Comparison of ENCODE assay signal across 18 cellular contexts in genomic region chr15:73258271-73259108, GRCh38.
DNase-seq lines count a peak whose midpoint lies in the region; ATAC-seq, FAIRE-seq and TF ChIP-seq lines count a peak whose summit lies in the region.
"Had no signal": no experiment of that assay in that cellular context is flagged by ENCODE, and none has a peak within 500 bp of the region (broad histone marks: within the 10 kb centered on the region; RNA-seq: fewer than 3 reads in every experiment).

No MANE protein-coding gene starts in this region.

- H3K4me3 ChIP-seq in pancreas: no peak overlapping the region
- H3K4me3 ChIP-seq: suprapubic skin had no signal

- 94 to 96% methylated on average over 5 of the region's 5 CpGs for WGBS in pancreas, 2 donors

- H3K27me3 Mint-ChIP-seq in activated naive CD8-positive, alpha-beta T cell treated with anti-CD3 and anti-CD28 coated beads, Interleukin-2, amount 50 U/mL, for 24 hours: no peaks in the 10 kb centered on the region
- H3K27me3 Mint-ChIP-seq in activated naive CD8-positive, alpha-beta T cell treated with anti-CD3 and anti-CD28 coated beads for 36 hours: no peaks in the 10 kb centered on the region
- peaks cover 0 to 8% of the 10 kb centered on the region in 2 donors for H3K27me3 Mint-ChIP-seq in stimulated activated naive B cell treated with anti-CD40 and anti-IgM and Interleukin-4, amounts not matched to agents 10 μg/mL and 1 μg/mL and 100 μg/mL, for 72 hours
- no peaks in the 10 kb centered on the region for H3K27me3 Mint-ChIP-seq in endothelial cell (ENCODE audit: unreplicated experiment)
- H3K27me3 Mint-ChIP-seq: IgD-negative memory B cell had no signal

- no peak overlapping the region for H3K27ac ChIP-seq in pancreas
- H3K27ac ChIP-seq: suprapubic skin had no signal

- no peaks in the 10 kb centered on the region for H3K9me3 Mint-ChIP-seq in activated naive CD8-positive, alpha-beta T cell treated with anti-CD3 and anti-CD28 coated beads, Interleukin-2, amount 50 U/mL, for 24 hours
- no peaks in the 10 kb centered on the region for H3K9me3 Mint-ChIP-seq in activated naive CD8-positive, alpha-beta T cell treated with anti-CD3 and anti-CD28 coated beads for 36 hours
- no peaks in the 10 kb centered on the region for H3K9me3 Mint-ChIP-seq in stimulated activated naive B cell treated with anti-CD40 and anti-IgM and Interleukin-4, amounts not matched to agents 10 μg/mL and 1 μg/mL and 100 μg/mL, for 72 hours
- H3K9me3 Mint-ChIP-seq in endothelial cell (ENCODE audit: unreplicated experiment): no peaks in the 10 kb centered on the region
- H3K9me3 Mint-ChIP-seq: activated naive CD4-positive, alpha-beta T cell treated with anti-CD3 and anti-CD28 coated beads for 36 hours; CD4-positive, CD25-positive, alpha-beta regulatory T cell; endodermal cell; IgD-negative memory B cell; T-cell had no signal

- H3K27ac Mint-ChIP-seq in activated naive CD8-positive, alpha-beta T cell treated with anti-CD3 and anti-CD28 coated beads, Interleukin-2, amount 50 U/mL, for 24 hours: no peak overlapping the region
- no peak overlapping the region for H3K27ac Mint-ChIP-seq in activated naive CD8-positive, alpha-beta T cell treated with anti-CD3 and anti-CD28 coated beads for 36 hours
- no peak overlapping the region for H3K27ac Mint-ChIP-seq in stimulated activated naive B cell treated with anti-CD40 and anti-IgM and Interleukin-4, amounts not matched to agents 10 μg/mL and 1 μg/mL and 100 μg/mL, for 72 hours
- H3K27ac Mint-ChIP-seq in endothelial cell (ENCODE audit: unreplicated experiment): no peak overlapping the region
- H3K27ac Mint-ChIP-seq: activated naive CD4-positive, alpha-beta T cell treated with anti-CD3 and anti-CD28 coated beads for 36 hours; CD4-positive, CD25-positive, alpha-beta regulatory T cell; endodermal cell; IgD-negative memory B cell; T-cell had no signal

- no peaks in the 10 kb centered on the region for H3K4me1 ChIP-seq in pancreas
- H3K4me1 ChIP-seq: suprapubic skin had no signal

- intact Hi-C loops in pancreas (cut with DNase I): no loop called here

- H3K4me1 Mint-ChIP-seq in activated naive CD8-positive, alpha-beta T cell treated with anti-CD3 and anti-CD28 coated beads, Interleukin-2, amount 50 U/mL, for 24 hours: peaks cover 2% of the 10 kb centered on the region
- no peaks in the 10 kb centered on the region for H3K4me1 Mint-ChIP-seq in activated naive CD8-positive, alpha-beta T cell treated with anti-CD3 and anti-CD28 coated beads for 36 hours
- peaks cover 0 to 2% of the 10 kb centered on the region in 2 donors for H3K4me1 Mint-ChIP-seq in stimulated activated naive B cell treated with anti-CD40 and anti-IgM and Interleukin-4, amounts not matched to agents 10 μg/mL and 1 μg/mL and 100 μg/mL, for 72 hours
- no peaks in the 10 kb centered on the region for H3K4me1 Mint-ChIP-seq in endothelial cell (ENCODE audit: unreplicated experiment)
- H3K4me1 Mint-ChIP-seq: endodermal cell, IgD-negative memory B cell had no signal

- H3K27me3 ChIP-seq in pancreas: no peaks in the 10 kb centered on the region
- H3K27me3 ChIP-seq: suprapubic skin had no signal

- ATAC-seq in activated naive CD8-positive, alpha-beta T cell treated with anti-CD3 and anti-CD28 coated beads, Interleukin-2, amount 50 U/mL, for 24 hours: peak; percentile 77
- ATAC-seq in HG02642 (IDR thresholded peaks at IDR 0.05; ENCODE audit: poor library complexity, unreplicated experiment): peak; percentile 69
- peak; percentile 54 for ATAC-seq in HG03565 (IDR thresholded peaks at IDR 0.05; ENCODE audit: unreplicated experiment)
- peak; percentile 60 to 80 for ATAC-seq in stimulated activated naive B cell treated with anti-CD40 and anti-IgM and Interleukin-4, amounts not matched to agents 10 μg/mL and 1 μg/mL and 100 μg/mL, for 72 hours (replicated peaks)
- no peak for ATAC-seq in pancreas
- ATAC-seq: Right ventricle myocardium inferior, T-cell had no signal

- FAIRE-seq in pancreas (lab: Jason Lieb, UNC): no peak

- no peaks in the 10 kb centered on the region for H3K9me3 ChIP-seq in pancreas
- H3K9me3 ChIP-seq: suprapubic skin had no signal

- H3K4me3 Mint-ChIP-seq in activated naive CD8-positive, alpha-beta T cell treated with anti-CD3 and anti-CD28 coated beads, Interleukin-2, amount 50 U/mL, for 24 hours: no peak overlapping the region
- no peak overlapping the region for H3K4me3 Mint-ChIP-seq in activated naive CD8-positive, alpha-beta T cell treated with anti-CD3 and anti-CD28 coated beads for 36 hours
- no peak overlapping the region for H3K4me3 Mint-ChIP-seq in stimulated activated naive B cell treated with anti-CD40 and anti-IgM and Interleukin-4, amounts not matched to agents 10 μg/mL and 1 μg/mL and 100 μg/mL, for 72 hours
- no peak overlapping the region for H3K4me3 Mint-ChIP-seq in endothelial cell (ENCODE audit: unreplicated experiment)
- H3K4me3 Mint-ChIP-seq: activated naive CD4-positive, alpha-beta T cell treated with anti-CD3 and anti-CD28 coated beads for 36 hours; endodermal cell; IgD-negative memory B cell; T-cell had no signal

- H3K36me3 Mint-ChIP-seq in activated naive CD8-positive, alpha-beta T cell treated with anti-CD3 and anti-CD28 coated beads, Interleukin-2, amount 50 U/mL, for 24 hours (ENCODE audit: low read depth): peaks cover 5% of the 10 kb centered on the region
- H3K36me3 Mint-ChIP-seq in activated naive CD8-positive, alpha-beta T cell treated with anti-CD3 and anti-CD28 coated beads for 36 hours: no peaks in the 10 kb centered on the region
- H3K36me3 Mint-ChIP-seq in stimulated activated naive B cell treated with anti-CD40 and anti-IgM and Interleukin-4, amounts not matched to agents 10 μg/mL and 1 μg/mL and 100 μg/mL, for 72 hours: no peaks in the 10 kb centered on the region
- peaks cover 30% of the 10 kb centered on the region for H3K36me3 Mint-ChIP-seq in endothelial cell (ENCODE audit: low read depth, unreplicated experiment)

- H3K36me3 ChIP-seq in pancreas: peaks cover 0 to 51% (median 0%) of the 10 kb centered on the region in 3 donors

- TF ChIP-seq CTCF in pancreas (IDR thresholded peaks at IDR 0.05): no peak
- TF ChIP-seq CTCF in endothelial cell (IDR thresholded peaks at IDR 0.05; ENCODE audit: unreplicated experiment): no peak

- DNase-seq in activated naive CD8-positive, alpha-beta T cell treated with anti-CD3 and anti-CD28 coated beads, Interleukin-2, amount 50 U/mL, for 24 hours: no peak
- DNase-seq in activated naive CD8-positive, alpha-beta T cell treated with anti-CD3 and anti-CD28 coated beads for 36 hours: no peak
- DNase-seq in stimulated activated naive B cell treated with anti-CD40 and anti-IgM and Interleukin-4, amounts not matched to agents 10 μg/mL and 1 μg/mL and 100 μg/mL, for 72 hours: no peak
- no peak for DNase-seq in pancreas
- no peak for DNase-seq in SIG-M5 treated with dmso at 0.1 percent for 504 hours (lab: John Stamatoyannopoulos, UW; ENCODE audit: unreplicated experiment)
- DNase-seq in endothelial cell (ENCODE audit: low spot score): no peak
- DNase-seq: activated naive CD4-positive, alpha-beta T cell treated with anti-CD3 and anti-CD28 coated beads for 36 hours; endodermal cell; hippocampal formation; NCI-H2029 treated with DMSO at 0.1 percent for 48 hours; NCI-H510A treated with DMSO at 0.1 percent for 48 hours; T-cell had no signal

Comparison
In these comparisons a context has a peak if more than half of its experiments do, and no peak if none do; other contexts are left out.
1. ATAC-seq: peak in activated naive CD8-positive, alpha-beta T cell treated with anti-CD3 and anti-CD28 coated beads, Interleukin-2, amount 50 U/mL, for 24 hours (single experiment), HG02642 (single experiment), HG03565 (single experiment) and stimulated activated naive B cell treated with anti-CD40 and anti-IgM and Interleukin-4, amounts not matched to agents 10 μg/mL and 1 μg/mL and 100 μg/mL, for 72 hours (2 of 2); none in pancreas (0 of 4).